Comparison of ENCODE assay signal across 18 cellular contexts in genomic region chr1:239315623-239316217, GRCh38.
"Had no signal": no experiment of that assay in that cellular context is flagged by ENCODE, and none has a peak within 500 bp of the region (broad histone marks: within the 10 kb centered on the region; RNA-seq: fewer than 3 reads in every experiment).

No MANE protein-coding gene starts in this region.

- ATAC-seq: activated T-cell treated with anti-CD3 and anti-CD28 coated beads, Interleukin-2, amount 50 U/mL, for 4 hours; foreskin keratinocyte; WTC11 had no signal

- FAIRE-seq: endothelial cell of umbilical vein, TTC549 had no signal

- DNase-seq: activated CD4-positive, alpha-beta memory T cell treated with anti-CD3 and anti-CD28 coated beads, Interleukin-2, amount 10 ng/mL, durations not matched to agents 7 days and 5 days; activated CD4-positive, alpha-beta T cell treated with anti-CD3 and anti-CD28 coated beads for 4 hours; activated effector memory CD4-positive, alpha-beta T cell treated with Interleukin-2 at 50 U/mL for 16 hours; activated T-cell treated with anti-CD3 and anti-CD28 coated beads, Interleukin-2, amount 50 U/mL, for 4 hours; adrenal gland; foreskin keratinocyte; glutamatergic neuron; kidney glomerular epithelial cell; midbrain; naive B cell; posterior cingulate gyrus; stimulated activated CD4-positive, alpha-beta T cell treated with anti-CD3 and anti-CD28 coated beads, Interleukin-4, amount 100 ng/mL, for 4 hours; stimulated activated CD8-positive, alpha-beta memory T cell treated with anti-CD3 and anti-CD28 coated beads, Interleukin-4, amount 100 ng/mL, for 48 hours; stimulated activated naive CD4-positive, alpha-beta T cell treated with Interleukin-2 at 50 U/mL for 16 hours; transverse colon had no signal
